Comparison of ENCODE assay signal across 19 cellular contexts in the genomic region with DNA sequence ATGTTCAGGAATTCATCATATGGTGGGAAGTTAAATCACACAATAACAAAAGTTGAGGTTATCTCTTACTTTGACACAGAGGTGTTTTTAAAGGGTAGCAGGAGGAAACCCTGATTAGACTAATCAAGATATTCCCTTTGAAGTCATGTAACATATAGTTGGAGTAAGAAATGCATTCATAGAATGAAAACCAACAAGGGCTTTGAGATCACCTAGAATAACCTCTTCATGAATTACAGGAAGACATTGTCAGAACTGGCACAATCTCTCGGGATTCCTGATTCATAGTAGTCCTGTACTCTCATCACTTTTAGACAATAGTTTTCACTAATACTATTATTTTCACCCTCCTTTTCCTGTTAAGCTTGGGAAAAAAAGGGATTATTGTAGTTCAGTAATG.
DNase-seq lines count a peak whose midpoint lies in the region; ATAC-seq, FAIRE-seq and TF ChIP-seq lines count a peak whose summit lies in the region.
"Had no signal": no experiment of that assay in that cellular context is flagged by ENCODE, and none has a peak within 500 bp of the region (broad histone marks: within the 10 kb centered on the region; RNA-seq: fewer than 3 reads in every experiment).

No MANE protein-coding gene starts in this region.

- no peak for DNase-seq in activated naive CD4-positive, alpha-beta T cell treated with anti-CD3 and anti-CD28 coated beads, Interleukin-2, amount 50 U/mL, for 72 hours (ENCODE audit: low spot score in 2 of 2)
- no peak for DNase-seq in activated naive CD4-positive, alpha-beta T cell treated with anti-CD3 and anti-CD28 coated beads for 36 hours
- peak; percentile 56 for DNase-seq in fibroblast of pulmonary artery (ENCODE audit: low read depth)
- DNase-seq in frontal cortex (ENCODE audit: low spot score in 2 of 2) = no peak
- no peak for DNase-seq in NCI-H1417 (lab: John Stamatoyannopoulos, UW)
- no peak for DNase-seq in PC-9
- DNase-seq: C1 segment of cervical spinal cord, GF-D8, H7, NCI-H2081 treated with DMSO at 0.1 percent for 48 hours, NCI-H510A treated with DMSO at 0.1 percent for 48 hours, Peyer's patch, SHP77 had no signal

- no peaks in the 10 kb centered on the region for H4K20me1 ChIP-seq in PC-9 (ENCODE audit: insufficient read depth)

- H3K9me3 ChIP-seq in HUES48 (ENCODE audit: control insufficient read depth, insufficient read depth, low read length) (peaks cover 4% of the 10 kb centered on the region; the same call in 1 of the 2 replicates), skeletal muscle tissue (ENCODE audit: control insufficient read depth in 3 of 3, low read length in 3 of 3) (no peaks in the 10 kb centered on the region), PC-9 (ENCODE audit: insufficient read depth, low read depth) (no peaks in the 10 kb centered on the region)
- H3K9me3 ChIP-seq: A549, Peyer's patch had no signal

- H3K36me3 ChIP-seq in HUES48 (ENCODE audit: control insufficient read depth, insufficient read depth, low read length) (no peaks in the 10 kb centered on the region), skeletal muscle tissue (ENCODE audit: control insufficient read depth in 3 of 3, insufficient read depth in 3 of 3, low read length in 3 of 3) (no peaks in the 10 kb centered on the region), PC-9 (ENCODE audit: low read depth) (no peaks in the 10 kb centered on the region)
- H3K36me3 ChIP-seq: Peyer's patch had no signal

- H3K4me3 ChIP-seq in HUES48 (ENCODE audit: low read depth, low read length) = peak overlapping the region; percentile 14; the same call in 1 of the 2 replicates
- H3K4me3 ChIP-seq in fibroblast of pulmonary artery (replicated peaks; ENCODE audit: low read depth, low read length) = no peak overlapping the region
- H3K4me3 ChIP-seq in skeletal muscle tissue (ENCODE audit: low read length in 3 of 3) = no peak overlapping the region
- H3K4me3 ChIP-seq in PC-9 = no peak overlapping the region
- H3K4me3 ChIP-seq: A549, Peyer's patch had no signal

- H3K36me3 Mint-ChIP-seq in activated naive CD4-positive, alpha-beta T cell treated with anti-CD3 and anti-CD28 coated beads, Interleukin-2, amount 50 U/mL, for 72 hours = no peaks in the 10 kb centered on the region
- no peaks in the 10 kb centered on the region for H3K36me3 Mint-ChIP-seq in activated naive CD4-positive, alpha-beta T cell treated with anti-CD3 and anti-CD28 coated beads for 36 hours (ENCODE audit: low read depth)

- no peak overlapping the region for H3K4me2 ChIP-seq in PC-9
- H3K4me2 ChIP-seq: A549, KMS-11 had no signal

- no peaks in the 10 kb centered on the region for H3K79me2 ChIP-seq in PC-9 (ENCODE audit: low read depth)

- H3K9ac ChIP-seq in HUES48 (ENCODE audit: low read depth, low read length) (no peak overlapping the region), skeletal muscle tissue (ENCODE audit: low read depth in 1 of 3, low read length in 3 of 3) (no peak overlapping the region)
- H3K9ac ChIP-seq: KMS-11 had no signal

- TF ChIP-seq CTCF in fibroblast of pulmonary artery (IDR thresholded peaks at IDR 0.05; ENCODE audit: low read length, missing control alignments) = no peak
- no peak for TF ChIP-seq CTCF in PC-9 (conservative IDR thresholded peaks at IDR 0.05)

- H3K4me1 Mint-ChIP-seq in activated naive CD4-positive, alpha-beta T cell treated with anti-CD3 and anti-CD28 coated beads for 36 hours (ENCODE audit: low read depth) = peaks cover 16% of the 10 kb centered on the region

- H3K27ac ChIP-seq in HUES48 (ENCODE audit: low read depth, low read length) (no peak overlapping the region), skeletal muscle tissue (ENCODE audit: low read depth, low read length) (peak overlapping the region; percentile 42), PC-9 (no peak overlapping the region)
- H3K27ac ChIP-seq: A549, KMS-11, Peyer's patch had no signal

- H3K9me2 ChIP-seq in PC-9 (ENCODE audit: insufficient read depth) = no peaks in the 10 kb centered on the region

- no peaks in the 10 kb centered on the region for H3K27me3 Mint-ChIP-seq in activated naive CD4-positive, alpha-beta T cell treated with anti-CD3 and anti-CD28 coated beads for 36 hours (ENCODE audit: low read depth)

- H3K27me3 ChIP-seq in HUES48 (ENCODE audit: control insufficient read depth, insufficient read depth, low read length) (no peaks in the 10 kb centered on the region), skeletal muscle tissue (ENCODE audit: control insufficient read depth in 3 of 3, insufficient read depth in 3 of 3, low read length in 3 of 3) (no peaks in the 10 kb centered on the region), PC-9 (ENCODE audit: insufficient read depth, low read depth) (no peaks in the 10 kb centered on the region)
- H3K27me3 ChIP-seq: Peyer's patch had no signal

- no peak overlapping the region for H2AFZ ChIP-seq in PC-9

- H3K27ac Mint-ChIP-seq in activated naive CD4-positive, alpha-beta T cell treated with anti-CD3 and anti-CD28 coated beads, Interleukin-2, amount 50 U/mL, for 72 hours = no peak overlapping the region
- H3K27ac Mint-ChIP-seq in activated naive CD4-positive, alpha-beta T cell treated with anti-CD3 and anti-CD28 coated beads for 36 hours = no peak overlapping the region

- no TSS peak for BruUV-seq in PC-9 (replicated peaks; lab: Mats Ljungman, UMichigan)

- CTCF ChIA-PET in activated naive CD4-positive, alpha-beta T cell treated with anti-CD3 and anti-CD28 coated beads for 36 hours (lab: Charles Lee) = interaction anchor here (1.1 kb wide), 1 partner anchor 9 kb away, joined by 3 read pairs; no protein-coding TSS in a partner anchor
- CTCF ChIA-PET in PC-9 (lab: Charles Lee) = no interaction called here

- no peaks in the 10 kb centered on the region for H3K9me3 Mint-ChIP-seq in activated naive CD4-positive, alpha-beta T cell treated with anti-CD3 and anti-CD28 coated beads, Interleukin-2, amount 50 U/mL, for 72 hours
- no peaks in the 10 kb centered on the region for H3K9me3 Mint-ChIP-seq in activated naive CD4-positive, alpha-beta T cell treated with anti-CD3 and anti-CD28 coated beads for 36 hours

- ATAC-seq in activated naive CD4-positive, alpha-beta T cell treated with anti-CD3 and anti-CD28 coated beads, Interleukin-2, amount 50 U/mL, for 72 hours = peak; percentile 16 to 92
- ATAC-seq: A549 had no signal

- POLR2A ChIA-PET in PC-9 (lab: Charles Lee; ENCODE audit: unreplicated experiment) = no interaction called here

- H3K4me3 Mint-ChIP-seq in activated naive CD4-positive, alpha-beta T cell treated with anti-CD3 and anti-CD28 coated beads for 36 hours = no peak overlapping the region

- no peaks in the 10 kb centered on the region for H3F3A ChIP-seq in PC-9 (ENCODE audit: insufficient read depth, low read depth)

- intact Hi-C loops in activated naive CD4-positive, alpha-beta T cell treated with anti-CD3 and anti-CD28 coated beads for 36 hours (cut with micrococcal nuclease) = loop anchor here (5.0 to 10.0 kb wide), 2 partner anchors 238 to 1095 kb away; no protein-coding TSS in a partner anchor
- intact Hi-C loops in PC-9 (cut with micrococcal nuclease; ENCODE audit: unreplicated experiment) = no loop called here

- peaks cover 26% of the 10 kb centered on the region for H3K4me1 ChIP-seq in HUES48 (ENCODE audit: control insufficient read depth, insufficient read depth, low read length)
- H3K4me1 ChIP-seq in skeletal muscle tissue (ENCODE audit: control insufficient read depth in 3 of 3, insufficient read depth in 3 of 3, low read length in 3 of 3) = peaks cover 9 to 15% (median 13%) of the 10 kb centered on the region in 3 donors
- no peaks in the 10 kb centered on the region for H3K4me1 ChIP-seq in PC-9 (replicated peaks; ENCODE audit: insufficient read depth)

- no peak for FAIRE-seq in frontal cortex (lab: Jason Lieb, UNC)
- FAIRE-seq: A549, GM12891, GM18507 had no signal
